ENCODE assay signal across 18 cellular contexts in the genomic region with DNA sequence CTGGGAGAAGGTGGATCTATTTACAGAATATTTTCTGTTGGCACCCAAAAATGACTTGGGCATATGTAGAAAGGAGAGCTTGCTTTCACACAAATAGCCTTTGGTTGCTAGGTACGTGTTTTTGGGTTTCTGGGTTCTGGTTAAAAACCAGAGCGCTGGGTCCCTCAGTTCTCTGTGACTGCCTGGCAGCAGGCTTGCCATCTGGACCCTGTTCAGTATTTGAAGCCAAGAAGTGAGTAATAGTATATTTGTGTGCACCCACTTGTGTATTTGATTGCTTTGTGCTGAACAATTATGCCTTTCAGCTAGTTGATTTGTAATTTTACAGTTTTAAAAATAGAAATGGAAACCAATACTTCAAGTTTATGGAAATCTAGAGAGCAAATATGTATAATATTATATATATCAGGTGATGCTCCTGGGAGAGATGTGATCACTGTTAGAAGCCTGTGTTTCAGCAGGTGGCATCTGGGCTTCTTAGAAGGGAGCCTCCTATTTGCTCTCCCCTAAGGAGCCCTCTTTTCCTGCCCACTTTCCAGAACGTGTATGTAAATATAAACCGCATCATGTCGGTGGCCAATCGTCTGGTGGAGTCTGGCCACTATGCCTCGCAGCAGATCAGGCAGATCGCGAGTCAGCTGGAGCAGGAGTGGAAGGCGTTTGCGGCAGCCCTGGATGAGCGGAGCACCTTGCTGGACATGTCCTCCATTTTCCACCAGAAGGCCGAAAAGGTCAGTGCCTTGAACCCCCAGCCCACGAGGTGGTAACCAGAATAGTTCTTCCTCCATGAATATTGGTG.
DNase-seq lines count a peak whose midpoint lies in the region; ATAC-seq, FAIRE-seq and TF ChIP-seq lines count a peak whose summit lies in the region.
"Had no signal": no experiment of that assay in that cellular context is flagged by ENCODE, and none has a peak within 500 bp of the region (broad histone marks: within the 10 kb centered on the region; RNA-seq: fewer than 3 reads in every experiment).

No MANE protein-coding gene starts in this region.

- TF ChIP-seq RAD21 in HepG2 (CRISPR knock-in tag; IDR thresholded peaks at IDR 0.05) = no peak

- no peak for TF ChIP-seq POLR2A in HepG2 (IDR thresholded peaks at IDR 0.05; ENCODE audit: insufficient read depth in 1 of 2, low read depth in 2 of 2, low read length in 2 of 2)

- H3K27me3 ChIP-seq in right cardiac atrium (ENCODE audit: control insufficient read depth, insufficient read depth) (no peaks in the 10 kb centered on the region), HepG2 (ENCODE audit: control insufficient read depth in 1 of 2, insufficient read depth in 2 of 2, low read length in 2 of 2) (no peaks in the 10 kb centered on the region)
- H3K27me3 ChIP-seq: colonic mucosa, neutrophil, stomach had no signal

- H3K9me3 ChIP-seq in right cardiac atrium (ENCODE audit: control insufficient read depth, low read length) (peaks cover 2% of the 10 kb centered on the region), HepG2 (ENCODE audit: low read length) (no peaks in the 10 kb centered on the region)
- H3K9me3 ChIP-seq: colonic mucosa, neutrophil, stomach had no signal

- peak; percentile 24 for DNase-seq in AG08395 (ENCODE audit: low spot score)
- peak; percentile 10 for DNase-seq in NCI-H1436 treated with DMSO at 0.1 percent for 48 hours (lab: John Stamatoyannopoulos, UW)
- peak in 37 of 58 donors; percentile 9 to 80 (median 36) for DNase-seq in anterior cingulate cortex (lab: John Stamatoyannopoulos, UW)
- DNase-seq in right cardiac atrium = peak in 1 of 3 donors; percentile 47
- DNase-seq in HepG2 (ENCODE audit: low spot score) = no peak
- DNase-seq in central memory CD4-positive, alpha-beta T cell = no peak
- no peak for DNase-seq in NCI-H510A treated with DMSO at 0.1 percent for 48 hours (lab: John Stamatoyannopoulos, UW)
- DNase-seq: activated naive CD8-positive, alpha-beta T cell treated with anti-CD3 and anti-CD28 coated beads, Interleukin-2, amount 10 ng/mL, durations not matched to agents 7 days and 5 days; activated T-cell treated with anti-CD3 and anti-CD28 coated beads for 4 hours; colonic mucosa; NCI-H526 treated with DMSO at 0.1 percent for 48 hours; RPMI8226; stomach; T-helper 2 cell had no signal

- CTCF ChIA-PET in HepG2 (lab: Yijun Ruan, JAX; ENCODE audit: low intra/inter-chr PET ratio, low total read pairs) = no interaction called here

- TF ChIP-seq EP300 in HepG2 (IDR thresholded peaks at IDR 0.05; ENCODE audit: low read depth in 2 of 2, low read length in 2 of 2) (no peak), HepG2 (CRISPR knock-in tag; IDR thresholded peaks at IDR 0.05; ENCODE audit: borderline replicate concordance) (no peak)

- H4K20me1 ChIP-seq in HepG2 (ENCODE audit: insufficient read depth, low read length) = peaks cover 3% of the 10 kb centered on the region; the same call in 1 of the 2 replicates

- WGBS in right cardiac atrium = 86% methylated on average over 14 of the region's 14 CpGs
- WGBS in HepG2 (ENCODE audit: low lambda C conversion rate) = 97% methylated on average over 14 of the region's 14 CpGs

- TF ChIP-seq CTCF in HepG2 (CRISPR knock-in tag; IDR thresholded peaks at IDR 0.05) = no peak

- H3K27ac ChIP-seq in right cardiac atrium (ENCODE audit: low read length) (peak overlapping the region; percentile 31), HepG2 (ENCODE audit: extremely low read length, insufficient read depth, low read length) (no peak overlapping the region)
- H3K27ac ChIP-seq: colonic mucosa, neutrophil had no signal

- peaks cover 16 to 73% of the 10 kb centered on the region in 2 experiments for H3K36me3 ChIP-seq in HepG2 (replicated peaks in 1 of 2; ENCODE audit: control insufficient read depth in 1 of 2, insufficient read depth in 2 of 2, low read length in 2 of 2)
- H3K36me3 ChIP-seq: colonic mucosa, neutrophil had no signal

- intact Hi-C loops in right cardiac atrium (cut with DNase I) = no loop called here
- intact Hi-C loops in HepG2 (cut with micrococcal nuclease; ENCODE audit: unreplicated experiment) = no loop called here

- in situ Hi-C loops in HepG2 (cut with HindIII; ENCODE audit: extremely low pct_ligation_motif_present, low pct_unique_long_range_greater_than_20kb) = no loop called here

- H3K4me3 ChIP-seq in right cardiac atrium (ENCODE audit: low read length) = no peak overlapping the region
- no peak overlapping the region for H3K4me3 ChIP-seq in HepG2 (replicated peaks in 1 of 3; ENCODE audit: insufficient read depth in 1 of 3, low read depth in 2 of 3, low read length in 3 of 3)
- H3K4me3 ChIP-seq: colonic mucosa, stomach had no signal

- peaks cover 5% of the 10 kb centered on the region for H3K4me1 ChIP-seq in right cardiac atrium (ENCODE audit: control insufficient read depth, insufficient read depth, low read length)
- H3K4me1 ChIP-seq in HepG2 (ENCODE audit: insufficient read depth, low read length) = no peaks in the 10 kb centered on the region
- H3K4me1 ChIP-seq: colonic mucosa had no signal

- no peak overlapping the region for H3K4me2 ChIP-seq in HepG2 (ENCODE audit: low read depth, low read length)

- ATAC-seq in right cardiac atrium (peak; percentile 73), HepG2 (no peak), HG03045 (IDR thresholded peaks at IDR 0.05; ENCODE audit: unreplicated experiment) (no peak)

- POLR2A ChIA-PET in HepG2 (lab: Yijun Ruan, JAX) = no interaction called here

- H3K79me2 ChIP-seq in HepG2 (ENCODE audit: insufficient read depth, low read length) = no peaks in the 10 kb centered on the region

- no peak for FAIRE-seq in HepG2 (lab: Jason Lieb, UNC)
- FAIRE-seq: G401.6, GM19239 had no signal

- BruUV-seq in HepG2 (replicated peaks; lab: Mats Ljungman, UMichigan) = no TSS peak

- H2AFZ ChIP-seq in HepG2 (ENCODE audit: low read length) = no peak overlapping the region

- H3K9ac ChIP-seq in HepG2 (ENCODE audit: insufficient read depth, low read depth, low read length) = no peak overlapping the region

TF ChIP-seq in HepG2, 621 proteins besides CTCF, POLR2A, EP300 and RAD21:
- TF ChIP-seq ZNF737 (CRISPR knock-in tag; IDR thresholded peaks at IDR 0.05; ENCODE audit: borderline replicate concordance) = no peak
- TF ChIP-seq, protein P1, sequence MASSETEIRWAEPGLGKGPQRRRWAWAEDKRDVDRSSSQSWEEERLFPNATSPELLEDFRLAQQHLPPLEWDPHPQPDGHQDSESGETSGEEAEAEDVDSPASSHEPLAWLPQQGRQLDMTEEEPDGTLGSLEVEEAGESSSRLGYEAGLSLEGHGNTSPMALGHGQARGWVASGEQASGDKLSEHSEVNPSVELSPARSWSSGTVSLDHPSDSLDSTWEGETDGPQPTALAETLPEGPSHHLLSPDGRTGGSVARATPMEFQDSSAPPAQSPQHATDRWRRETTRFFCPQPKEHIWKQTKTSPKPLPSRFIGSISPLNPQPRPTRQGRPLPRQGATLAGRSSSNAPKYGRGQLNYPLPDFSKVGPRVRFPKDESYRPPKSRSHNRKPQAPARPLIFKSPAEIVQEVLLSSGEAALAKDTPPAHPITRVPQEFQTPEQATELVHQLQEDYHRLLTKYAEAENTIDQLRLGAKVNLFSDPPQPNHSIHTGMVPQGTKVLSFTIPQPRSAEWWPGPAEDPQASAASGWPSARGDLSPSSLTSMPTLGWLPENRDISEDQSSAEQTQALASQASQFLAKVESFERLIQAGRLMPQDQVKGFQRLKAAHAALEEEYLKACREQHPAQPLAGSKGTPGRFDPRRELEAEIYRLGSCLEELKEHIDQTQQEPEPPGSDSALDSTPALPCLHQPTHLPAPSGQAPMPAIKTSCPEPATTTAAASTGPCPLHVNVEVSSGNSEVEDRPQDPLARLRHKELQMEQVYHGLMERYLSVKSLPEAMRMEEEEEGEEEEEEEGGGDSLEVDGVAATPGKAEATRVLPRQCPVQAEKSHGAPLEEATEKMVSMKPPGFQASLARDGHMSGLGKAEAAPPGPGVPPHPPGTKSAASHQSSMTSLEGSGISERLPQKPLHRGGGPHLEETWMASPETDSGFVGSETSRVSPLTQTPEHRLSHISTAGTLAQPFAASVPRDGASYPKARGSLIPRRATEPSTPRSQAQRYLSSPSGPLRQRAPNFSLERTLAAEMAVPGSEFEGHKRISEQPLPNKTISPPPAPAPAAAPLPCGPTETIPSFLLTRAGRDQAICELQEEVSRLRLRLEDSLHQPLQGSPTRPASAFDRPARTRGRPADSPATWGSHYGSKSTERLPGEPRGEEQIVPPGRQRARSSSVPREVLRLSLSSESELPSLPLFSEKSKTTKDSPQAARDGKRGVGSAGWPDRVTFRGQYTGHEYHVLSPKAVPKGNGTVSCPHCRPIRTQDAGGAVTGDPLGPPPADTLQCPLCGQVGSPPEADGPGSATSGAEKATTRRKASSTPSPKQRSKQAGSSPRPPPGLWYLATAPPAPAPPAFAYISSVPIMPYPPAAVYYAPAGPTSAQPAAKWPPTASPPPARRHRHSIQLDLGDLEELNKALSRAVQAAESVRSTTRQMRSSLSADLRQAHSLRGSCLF (CRISPR knock-in tag; IDR thresholded peaks at IDR 0.05; ENCODE audit: borderline replicate concordance) = no peak
- TF ChIP-seq SMARCE1 (IDR thresholded peaks at IDR 0.05; ENCODE audit: borderline replicate concordance) = no peak
- TF ChIP-seq AKAP8 (CRISPR knock-in tag; IDR thresholded peaks at IDR 0.05) = no peak
- TF ChIP-seq NFYB (CRISPR knock-in tag; IDR thresholded peaks at IDR 0.05) = no peak
- TF ChIP-seq, protein P2, sequence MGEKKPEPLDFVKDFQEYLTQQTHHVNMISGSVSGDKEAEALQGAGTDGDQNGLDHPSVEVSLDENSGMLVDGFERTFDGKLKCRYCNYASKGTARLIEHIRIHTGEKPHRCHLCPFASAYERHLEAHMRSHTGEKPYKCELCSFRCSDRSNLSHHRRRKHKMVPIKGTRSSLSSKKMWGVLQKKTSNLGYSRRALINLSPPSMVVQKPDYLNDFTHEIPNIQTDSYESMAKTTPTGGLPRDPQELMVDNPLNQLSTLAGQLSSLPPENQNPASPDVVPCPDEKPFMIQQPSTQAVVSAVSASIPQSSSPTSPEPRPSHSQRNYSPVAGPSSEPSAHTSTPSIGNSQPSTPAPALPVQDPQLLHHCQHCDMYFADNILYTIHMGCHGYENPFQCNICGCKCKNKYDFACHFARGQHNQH (CRISPR knock-in tag; IDR thresholded peaks at IDR 0.05) = no peak
- no peak for TF ChIP-seq ZNF124 (CRISPR knock-in tag; IDR thresholded peaks at IDR 0.05)
- TF ChIP-seq SPEN (CRISPR knock-in tag; IDR thresholded peaks at IDR 0.05; ENCODE audit: low read depth) = no peak
- TF ChIP-seq NRL (CRISPR knock-in tag; IDR thresholded peaks at IDR 0.05; ENCODE audit: borderline replicate concordance) = no peak
- TF ChIP-seq ZNF577 (CRISPR knock-in tag; IDR thresholded peaks at IDR 0.05; ENCODE audit: borderline replicate concordance, low read depth) = no peak
TF ChIP-seq in HepG2: peak in this region for 0.

Comparison
In these comparisons a context has a peak if more than half of its experiments do, and no peak if none do; other contexts are left out.
1. DNase-seq: peak in AG08395 (single experiment), NCI-H1436 treated with DMSO at 0.1 percent for 48 hours (single experiment) and anterior cingulate cortex (37 of 58); none in HepG2 (single experiment), central memory CD4-positive, alpha-beta T cell (single experiment) and NCI-H510A treated with DMSO at 0.1 percent for 48 hours (single experiment).
2. ATAC-seq: peak in right cardiac atrium (2 of 2); none in HepG2 (single experiment) and HG03045 (single experiment).